8 cellular contexts compared by ENCODE assay signal in genomic region chr1:7940745-7941436, GRCh38. TPM values are rescaled to one million over a fixed set of nuclear protein-coding genes. Genes with fewer than 3 reads are reported as not detected.
DNase-seq lines count a peak whose midpoint lies in the region; ATAC-seq and TF ChIP-seq lines count a peak whose summit lies in the region.

Gene TNFRSF9 (minus strand): TSS chr1:7940839. CDS start chr1:7939994, 845 bp downstream.

- ATAC-seq in GM18505 (IDR thresholded peaks at IDR 0.05; ENCODE audit: unreplicated experiment) (no peak), GM19455 (IDR thresholded peaks at IDR 0.05; ENCODE audit: unreplicated experiment) (no peak)

- DNase-seq in T1000 (lab: John Stamatoyannopoulos, UW) = peak; percentile 36
- DNase-seq in iPS-NIHi11 (ENCODE audit: low spot score) = no peak
- DNase-seq in GM19240 (ENCODE audit: insufficient read length, low spot score) = no peak
- no peak for DNase-seq in SIG-M5 (lab: John Stamatoyannopoulos, UW)

- TF ChIP-seq POLR2A in GM18505 (IDR thresholded peaks at IDR 0.05; ENCODE audit: borderline replicate concordance, extremely low read depth, insufficient read depth, insufficient read length) = peak; percentile 18

- peaks cover 24% of the 10 kb centered on the region for H3K4me1 Mint-ChIP-seq in brain

- no peak within 1 kb of the TSS for H3K27ac Mint-ChIP-seq in brain

- H3K4me3 ChIP-seq in skin epidermis = peak within 1 kb of the TSS in 4 of 7 experiments; percentile 7 to 14 (median 12)

- peak within 1 kb of the TSS in 8 of 21 experiments; percentile 17 to 74 (median 51) for H3K27ac ChIP-seq in skin epidermis

- peaks cover 0 to 3% (median 0%) of the 10 kb centered on the region in 5 experiments for H3K9me3 Mint-ChIP-seq in brain

- H3K27me3 Mint-ChIP-seq in brain = peaks cover 49% of the 10 kb centered on the region

- no peaks in the 10 kb centered on the region for H3K36me3 Mint-ChIP-seq in brain

- TF ChIP-seq CTCF in brain (conservative IDR thresholded peaks at IDR 0.05) = no peak

- H3K4me3 Mint-ChIP-seq in brain = peak within 1 kb of the TSS; percentile 48 to 78 (median 78)

RNA-seq across cellular contexts. Expression of gene TNFRSF9, which starts in this region (rescaled TPM):
- polyA plus RNA-seq in brain (ENCODE audit: insufficient read depth, low read depth, low replicate concordance) = not detected
